8 cellular contexts compared by ENCODE assay signal in genomic region chr5:158711927-158712529, GRCh38.
"Had no signal": no experiment of that assay in that cellular context is flagged by ENCODE, and none has a peak within 500 bp of the region (broad histone marks: within the 10 kb centered on the region; RNA-seq: fewer than 3 reads in every experiment).

No MANE protein-coding gene starts in this region.

- H3K9me3 ChIP-seq: HAP-1 had no signal

- H3K4me3 ChIP-seq: GM23248, HAP-1 had no signal

- H3K27ac Mint-ChIP-seq: HFFc6 had no signal

- H3K4me1 ChIP-seq: HAP-1 had no signal

- H3K4me3 Mint-ChIP-seq: HFFc6 had no signal

- H2AFZ ChIP-seq: GM23248 had no signal

- H3K9ac ChIP-seq: GM23248, KMS-11 had no signal

- H3K27ac ChIP-seq: GM23248, KMS-11 had no signal

- DNase-seq: GM23248, GOT3, H7, HFFc6, Karpas-422, KBM-7 had no signal

- H3K4me2 ChIP-seq: KMS-11 had no signal

- H3K36me3 ChIP-seq: HAP-1 had no signal
